In genomic region chr15:88323468-88323867, GRCh38 we compare ENCODE assay signal across 17 cellular contexts.
DNase-seq lines count a peak whose midpoint lies in the region; ATAC-seq lines count a peak whose summit lies in the region.
"Had no signal": no experiment of that assay in that cellular context is flagged by ENCODE, and none has a peak within 500 bp of the region (broad histone marks: within the 10 kb centered on the region; RNA-seq: fewer than 3 reads in every experiment).

No MANE protein-coding gene starts in this region.

- no peak for ATAC-seq in GM21367 (IDR thresholded peaks at IDR 0.05; ENCODE audit: unreplicated experiment)

- no peaks in the 10 kb centered on the region for H3K27me3 ChIP-seq in GM23248 (replicated peaks; ENCODE audit: insufficient read depth)
- H3K27me3 ChIP-seq in mesenchymal stem cell (ENCODE audit: control insufficient read depth in 1 of 2, insufficient read depth in 1 of 2, low read length in 2 of 2): no peaks in the 10 kb centered on the region
- H3K27me3 ChIP-seq: BE2C had no signal

- H3K9ac ChIP-seq in GM23248 (no peak overlapping the region), mesenchymal stem cell (ENCODE audit: low read length) (peak overlapping the region; percentile 12)

- H3K36me3 ChIP-seq in GM23248 (ENCODE audit: low read depth): no peaks in the 10 kb centered on the region
- H3K36me3 ChIP-seq in mesenchymal stem cell (ENCODE audit: control insufficient read depth in 1 of 2, insufficient read depth in 2 of 2, low read depth in 1 of 2, low read length in 2 of 2): no peaks in the 10 kb centered on the region
- H3K36me3 ChIP-seq: BE2C had no signal

- intact Hi-C loops in cardiac septum (cut with DNase I): no loop called here

- H2BK15ac ChIP-seq in mesenchymal stem cell (ENCODE audit: low read depth, poor library complexity, severe bottlenecking): no peak overlapping the region

- H2BK120ac ChIP-seq in mesenchymal stem cell (ENCODE audit: low read depth, low read length): no peak overlapping the region

- H4K8ac ChIP-seq in mesenchymal stem cell (ENCODE audit: low read length): no peak overlapping the region

- H3K14ac ChIP-seq in mesenchymal stem cell (ENCODE audit: low read length in 2 of 2): no peak overlapping the region

- H2BK12ac ChIP-seq in mesenchymal stem cell (ENCODE audit: low read length in 2 of 2): no peak overlapping the region

- H3K9me2 ChIP-seq in GM23248 (ENCODE audit: insufficient read depth): no peaks in the 10 kb centered on the region

- H3K4me1 ChIP-seq in GM23248 (ENCODE audit: insufficient read depth) (peaks cover 5% of the 10 kb centered on the region; the same call in 1 of the 2 replicates), mesenchymal stem cell (ENCODE audit: control insufficient read depth, insufficient read depth, low read depth, low read length) (no peaks in the 10 kb centered on the region)
- H3K4me1 ChIP-seq: BE2C had no signal

- H2AFZ ChIP-seq in GM23248 (peak overlapping the region; percentile 38; the same call in 1 of the 2 replicates), mesenchymal stem cell (ENCODE audit: low read depth, low read length) (no peak overlapping the region)

- H3K9me3 ChIP-seq in GM23248 (ENCODE audit: low read depth) (no peaks in the 10 kb centered on the region), mesenchymal stem cell (ENCODE audit: control insufficient read depth, low read length) (no peaks in the 10 kb centered on the region)
- H3K9me3 ChIP-seq: BE2C had no signal

- no peak overlapping the region for H3K27ac ChIP-seq in GM23248
- H3K27ac ChIP-seq in mesenchymal stem cell (ENCODE audit: low read length, poor library complexity, severe bottlenecking): no peak overlapping the region

- H4K20me1 ChIP-seq in GM23248 (ENCODE audit: insufficient read depth): no peaks in the 10 kb centered on the region

- WGBS in GM23248 (ENCODE audit: low coverage in 1 of 2, low lambda C conversion rate in 2 of 2, missing lambda C conversion rate in 2 of 2), 2 experiments: 54 to 61% methylated on average over 8 of the region's 8 CpGs
- WGBS in mesenchymal stem cell: 76% methylated on average over 6 of the region's 8 CpGs

- no peak overlapping the region for H3K4ac ChIP-seq in mesenchymal stem cell (ENCODE audit: low read depth in 1 of 2, low read length in 2 of 2)

- H2AK5ac ChIP-seq in mesenchymal stem cell (ENCODE audit: low read length, severe bottlenecking): no peak overlapping the region

- no peaks in the 10 kb centered on the region for H3K79me1 ChIP-seq in mesenchymal stem cell (replicated peaks; ENCODE audit: low read length, poor library complexity, severe bottlenecking)

- H3K23ac ChIP-seq in mesenchymal stem cell (ENCODE audit: low read length in 2 of 2): no peak overlapping the region

- in situ Hi-C loops in GM23248 (cut with MboI): no loop called here

- H4K91ac ChIP-seq in mesenchymal stem cell (ENCODE audit: low read length): no peak overlapping the region

- H3K4me2 ChIP-seq in GM23248 (ENCODE audit: unreplicated experiment): no peak overlapping the region
- H3K4me2 ChIP-seq in mesenchymal stem cell (ENCODE audit: low read length, poor library complexity, severe bottlenecking): no peak overlapping the region

- DNase-seq in GM23248 (no peak), NCI-H2029 treated with DMSO at 0.1 percent for 48 hours (lab: John Stamatoyannopoulos, UW) (peak; percentile 1), mesenchymal stem cell (no peak), NOMO-1 treated with DMSO at 0.1 percent for 48 hours (lab: John Stamatoyannopoulos, UW; ENCODE audit: unreplicated experiment) (no peak), cardiac septum (ENCODE audit: low spot score) (no peak)
- DNase-seq: ACHN; BE2C; C1 segment of cervical spinal cord; CD4-positive, CD25-positive, alpha-beta regulatory T cell; CD8-positive, alpha-beta memory T cell; COR-L47; DMS 273 treated with DMSO at 0.1 percent for 48 hours; DMS53; GDM1; GOT3; H9 had no signal

- no peak overlapping the region for H2BK5ac ChIP-seq in mesenchymal stem cell (ENCODE audit: low read depth, low read length, poor library complexity, severe bottlenecking)

- no peaks in the 10 kb centered on the region for H3K79me2 ChIP-seq in GM23248 (ENCODE audit: insufficient read depth)

- no peaks in the 10 kb centered on the region for H3F3A ChIP-seq in GM23248 (ENCODE audit: insufficient read depth)

- no peak overlapping the region for H3K18ac ChIP-seq in mesenchymal stem cell (ENCODE audit: low read depth in 1 of 2, low read length in 2 of 2)

- H3K4me3 ChIP-seq in GM23248: no peak overlapping the region
- H3K4me3 ChIP-seq in mesenchymal stem cell (ENCODE audit: insufficient read depth in 1 of 2, low read depth in 1 of 2, low read length in 2 of 2): no peak overlapping the region
